Comparison of ENCODE assay signal across 1 cellular context in genomic region chr11:117814204-117814765, GRCh38.
A peak's percentile ranks its signal among the peaks of the same experiment; 100 is the strongest.
TF ChIP-seq lines count a peak whose summit lies in the region.

No MANE protein-coding gene starts in this region.

TF ChIP-seq in GM12878, 131 proteins besides CTCF, POLR2A, EP300 and RAD21 (continued from another document):
- TF ChIP-seq HDGF (IDR thresholded peaks at IDR 0.05) (peak; percentile 46; the same call in 1 of the 2 replicates), PRDM15 (CRISPR knock-in tag; IDR thresholded peaks at IDR 0.05) (0 out of 2 replicates have a peak, but pooled peaks have one; percentile 41), RAD51 (IDR thresholded peaks at IDR 0.05) (peak; percentile 83), TCF7 (IDR thresholded peaks at IDR 0.05; ENCODE audit: borderline replicate concordance) (no peak), NKRF (conservative IDR thresholded peaks at IDR 0.05) (0 out of 2 replicates have a peak, but pooled peaks have one; percentile 16), ZBTB40 (IDR thresholded peaks at IDR 0.05; ENCODE audit: borderline replicate concordance) (no peak), CHD4 (IDR thresholded peaks at IDR 0.05) (no peak), USF2 (IDR thresholded peaks at IDR 0.05; ENCODE audit: borderline replicate concordance, low read depth, low read length) (peak; percentile 28; the same call in 1 of the 2 replicates), ZNF24 (IDR thresholded peaks at IDR 0.05) (peak; percentile 83), CUX1 (IDR thresholded peaks at IDR 0.05; ENCODE audit: insufficient replicate concordance, low read depth, low read length) (no peak), USF1 (IDR thresholded peaks at IDR 0.05; ENCODE audit: borderline replicate concordance, extremely low read length, insufficient read depth, low read depth, low read length) (peak; percentile 66), E2F4 (IDR thresholded peaks at IDR 0.05; ENCODE audit: low read depth, low read length) (no peak), POU2F2 (IDR thresholded peaks at IDR 0.05; ENCODE audit: borderline replicate concordance, low read depth, low read length) (no peak; the same call in 2 of the 3 replicates), SMARCA5 (IDR thresholded peaks at IDR 0.05) (peak; percentile 74; the same call in 1 of the 2 replicates), BRCA1 (IDR thresholded peaks at IDR 0.05; ENCODE audit: low read depth, low read length) (no peak), ASH2L (IDR thresholded peaks at IDR 0.05; ENCODE audit: borderline replicate concordance, low read depth) (no peak), FOXM1 (IDR thresholded peaks at IDR 0.05; ENCODE audit: low read depth, low read length) (no peak), SP1 (IDR thresholded peaks at IDR 0.05; ENCODE audit: low read depth, low read length) (no peak)
